Comparison of ENCODE assay signal across 39 cellular contexts in genomic region chr10:70412356-70412755, GRCh38. TPM values are rescaled to one million over a fixed set of nuclear protein-coding genes. Genes with fewer than 3 reads are reported as not detected.
"Had no signal": no experiment of that assay in that cellular context is flagged by ENCODE, and none has a peak within 500 bp of the region (broad histone marks: within the 10 kb centered on the region; RNA-seq: fewer than 3 reads in every experiment).

No MANE protein-coding gene starts in this region.

- H3K27ac Mint-ChIP-seq: activated CD4-positive, alpha-beta memory T cell treated with anti-CD3 and anti-CD28 coated beads for 36 hours; activated CD4-positive, alpha-beta T cell treated with anti-CD3 and anti-CD28 coated beads, Interleukin-2, amount 10 ng/mL, durations not matched to agents 24 days and 14 days; activated naive CD8-positive, alpha-beta T cell treated with anti-CD3 and anti-CD28 coated beads for 36 hours; stimulated activated effector memory CD8-positive, alpha-beta T cell treated with anti-CD3 and anti-CD28 coated beads, Interleukin-12 subunit alpha, Interleukin-12 subunit beta, amount 100 ng/mL, for 72 hours; stimulated activated naive CD8-positive, alpha-beta T cell treated with anti-CD3 and anti-CD28 coated beads, Interleukin-15, Interleukin-2, amounts not matched to agents 100 ng/mL and 50 ng/mL, for 24 hours; T-helper 1 cell treated with Interleukin-12 subunit alpha and Interleukin-12 subunit beta and Interleukin-4 antibody, amounts not matched to agents 30 μg/mL and 1 μg/mL, for 36 hours had no signal

- H3K9me3 Mint-ChIP-seq: activated CD4-positive, alpha-beta memory T cell treated with anti-CD3 and anti-CD28 coated beads for 36 hours; activated CD4-positive, alpha-beta T cell treated with anti-CD3 and anti-CD28 coated beads, Interleukin-2, amount 10 ng/mL, durations not matched to agents 24 days and 14 days; activated naive CD8-positive, alpha-beta T cell treated with anti-CD3 and anti-CD28 coated beads for 36 hours; stimulated activated effector memory CD8-positive, alpha-beta T cell treated with anti-CD3 and anti-CD28 coated beads, Interleukin-12 subunit alpha, Interleukin-12 subunit beta, amount 100 ng/mL, for 72 hours; stimulated activated naive CD8-positive, alpha-beta T cell treated with anti-CD3 and anti-CD28 coated beads, Interleukin-15, Interleukin-2, amounts not matched to agents 100 ng/mL and 50 ng/mL, for 24 hours; T-helper 1 cell treated with Interleukin-12 subunit alpha and Interleukin-12 subunit beta and Interleukin-4 antibody, amounts not matched to agents 30 μg/mL and 1 μg/mL, for 36 hours had no signal

- H3K27ac ChIP-seq: ascending aorta, cardiac muscle cell, colonic mucosa, dorsolateral prefrontal cortex, gastroesophageal sphincter, pancreas, prostate gland, skin epidermis, thyroid gland, upper lobe of right lung, WERI-Rb-1 had no signal

- H3K27me3 Mint-ChIP-seq: activated CD4-positive, alpha-beta memory T cell treated with anti-CD3 and anti-CD28 coated beads for 36 hours; activated CD4-positive, alpha-beta T cell treated with anti-CD3 and anti-CD28 coated beads, Interleukin-2, amount 10 ng/mL, durations not matched to agents 24 days and 14 days; activated naive CD8-positive, alpha-beta T cell treated with anti-CD3 and anti-CD28 coated beads for 36 hours; brain; stimulated activated naive CD8-positive, alpha-beta T cell treated with anti-CD3 and anti-CD28 coated beads, Interleukin-15, Interleukin-2, amounts not matched to agents 100 ng/mL and 50 ng/mL, for 24 hours had no signal

- H3K36me3 ChIP-seq: cardiac muscle cell, colonic mucosa, pancreas, prostate gland, thyroid gland had no signal

- ATAC-seq: gastroesophageal sphincter; left cardiac atrium; left ventricle myocardium superior; pancreas; sciatic nerve; stimulated activated effector memory CD8-positive, alpha-beta T cell treated with anti-CD3 and anti-CD28 coated beads, Interleukin-12 subunit alpha, Interleukin-12 subunit beta, amount 100 ng/mL, for 72 hours; upper lobe of right lung had no signal

- DNase-seq: activated CD4-positive, alpha-beta memory T cell treated with anti-CD3 and anti-CD28 coated beads for 36 hours; activated CD4-positive, alpha-beta T cell treated with anti-CD3 and anti-CD28 coated beads, Interleukin-2, amount 10 ng/mL, durations not matched to agents 24 days and 14 days; activated CD4-positive, CD25-positive, alpha-beta regulatory T cell treated with anti-CD3 and anti-CD28 coated beads, Interleukin-2, amount 50 U/mL, for 72 hours; activated CD8-positive, alpha-beta memory T cell treated with anti-CD3 and anti-CD28 coated beads, Interleukin-2, amount 50 U/mL, for 48 hours; activated naive CD4-positive, alpha-beta T cell treated with Interleukin-2 at 50 U/mL for 16 hours; activated naive CD8-positive, alpha-beta T cell treated with anti-CD3 and anti-CD28 coated beads for 36 hours; activated T-cell treated with anti-CD3 and anti-CD28 coated beads, Interleukin-2, amount 50 U/mL, for 48 hours; cerebellar nuclear complex; colonic mucosa; dorsolateral prefrontal cortex; effector memory CD4-positive, alpha-beta T cell; erythroblast; hippocampal formation; left cardiac atrium; left ventricle myocardium superior; pancreas; retina; stimulated activated CD4-positive, alpha-beta T cell treated with anti-CD3 and anti-CD28 coated beads, Interleukin-4, amount 100 ng/mL, for 24 hours; T-helper 9 cell; thyroid gland; upper lobe of right lung; WERI-Rb-1 had no signal

- H3K4me3 Mint-ChIP-seq: activated CD4-positive, alpha-beta memory T cell treated with anti-CD3 and anti-CD28 coated beads for 36 hours; activated CD4-positive, alpha-beta T cell treated with anti-CD3 and anti-CD28 coated beads, Interleukin-2, amount 10 ng/mL, durations not matched to agents 24 days and 14 days; activated naive CD8-positive, alpha-beta T cell treated with anti-CD3 and anti-CD28 coated beads for 36 hours; nephron; stimulated activated effector memory CD8-positive, alpha-beta T cell treated with anti-CD3 and anti-CD28 coated beads, Interleukin-12 subunit alpha, Interleukin-12 subunit beta, amount 100 ng/mL, for 72 hours; stimulated activated naive CD8-positive, alpha-beta T cell treated with anti-CD3 and anti-CD28 coated beads, Interleukin-15, Interleukin-2, amounts not matched to agents 100 ng/mL and 50 ng/mL, for 24 hours; T-helper 1 cell treated with Interleukin-12 subunit alpha and Interleukin-12 subunit beta and Interleukin-4 antibody, amounts not matched to agents 30 μg/mL and 1 μg/mL, for 36 hours had no signal

- H3K4me3 ChIP-seq: ascending aorta, cardiac muscle cell, colonic mucosa, dorsolateral prefrontal cortex, gastroesophageal sphincter, pancreas, prostate gland, skin epidermis, thyroid gland, upper lobe of right lung had no signal

- H3K27me3 ChIP-seq: ascending aorta, cardiac muscle cell, colonic mucosa, dorsolateral prefrontal cortex, gastroesophageal sphincter, pancreas, thyroid gland, upper lobe of right lung had no signal

- FAIRE-seq: keratinocyte, pancreas, TTC549 had no signal

- H3K9me3 ChIP-seq: ascending aorta, colonic mucosa, gastroesophageal sphincter, pancreas, prostate gland, thyroid gland, upper lobe of right lung had no signal

- H3K4me1 ChIP-seq: colonic mucosa, prostate gland had no signal

RNA-seq across cellular contexts. Expression of gene NODAL, which starts 29.1 kb away (rescaled TPM):
- total RNA-seq: activated CD4-positive, alpha-beta memory T cell treated with anti-CD3 and anti-CD28 coated beads for 36 hours; activated CD4-positive, alpha-beta T cell treated with anti-CD3 and anti-CD28 coated beads, Interleukin-2, amount 10 ng/mL, durations not matched to agents 24 days and 14 days; activated naive CD8-positive, alpha-beta T cell treated with anti-CD3 and anti-CD28 coated beads for 36 hours; ascending aorta; fibroblast of lung; fibroblast of villous mesenchyme; left cardiac atrium; left ventricle myocardium superior; lung microvascular endothelial cell; mesenteric fat pad; pancreas; prostate gland; sciatic nerve; thyroid gland; upper lobe of right lung had no signal
- polyA plus RNA-seq: fibroblast of lung, pancreas had no signal
